In genomic region chr3:47260605-47261004, GRCh38 we compare ENCODE assay signal across 22 cellular contexts.
"Had no signal": no experiment of that assay in that cellular context is flagged by ENCODE, and none has a peak within 500 bp of the region (broad histone marks: within the 10 kb centered on the region; RNA-seq: fewer than 3 reads in every experiment).

No MANE protein-coding gene starts in this region.

- H3K27ac ChIP-seq: cardiac muscle cell, left ventricle myocardium inferior, pancreas, tibial artery, uterus, VCaP had no signal

- H3K4me3 ChIP-seq: cardiac muscle cell, left ventricle myocardium inferior, pancreas, tibial artery, uterus had no signal

- H3K36me3 ChIP-seq: cardiac muscle cell, left ventricle myocardium inferior, pancreas, tibial artery, uterus had no signal

- ATAC-seq: activated CD8-positive, alpha-beta memory T cell treated with anti-CD3 and anti-CD28 coated beads, Interleukin-2, amount 10 ng/mL, durations not matched to agents 7 days and 5 days; activated CD8-positive, alpha-beta T cell treated with anti-CD3 and anti-CD28 coated beads for 36 hours; activated naive CD8-positive, alpha-beta T cell treated with anti-CD3 and anti-CD28 coated beads, Interleukin-2, amount 50 U/mL, for 24 hours; pancreas; right cardiac atrium; stimulated activated naive CD8-positive, alpha-beta T cell treated with anti-CD3 and anti-CD28 coated beads, Interleukin-15, amount 100 ng/mL, for 72 hours had no signal

- FAIRE-seq: pancreas had no signal

- H3K9me3 ChIP-seq: left ventricle myocardium inferior, pancreas, tibial artery, uterus had no signal

- H3K4me1 ChIP-seq: left ventricle myocardium inferior, pancreas, tibial artery, uterus had no signal

- DNase-seq: activated CD4-positive, alpha-beta T cell treated with anti-CD3 and anti-CD28 coated beads, Interleukin-2, amount 10 ng/mL, durations not matched to agents 7 days and 5 days; activated CD4-positive, CD25-positive, alpha-beta regulatory T cell treated with anti-CD3 and anti-CD28 coated beads, Interleukin-2, amount 50 U/mL, for 72 hours; activated CD8-positive, alpha-beta memory T cell treated with anti-CD3 and anti-CD28 coated beads, Interleukin-2, amount 10 ng/mL, durations not matched to agents 7 days and 5 days; activated CD8-positive, alpha-beta T cell treated with anti-CD3 and anti-CD28 coated beads for 36 hours; activated effector memory CD4-positive, alpha-beta T cell treated with anti-CD3 and anti-CD28 coated beads, Interleukin-2, amount 50 U/mL, for 16 hours; activated naive CD4-positive, alpha-beta T cell treated with anti-CD3 and anti-CD28 coated beads, Interleukin-2, amount 50 U/mL, for 16 hours; activated naive CD8-positive, alpha-beta T cell treated with anti-CD3 and anti-CD28 coated beads, Interleukin-2, amount 50 U/mL, for 24 hours; activated T-cell treated with anti-CD3 and anti-CD28 coated beads for 4 hours; dermis blood vessel endothelial cell; effector CD8-positive, alpha-beta T cell; erythroblast; immature natural killer cell; kidney glomerular epithelial cell; left ventricle myocardium inferior; pancreas; right cardiac atrium; stimulated activated CD4-positive, alpha-beta T cell treated with anti-CD3 and anti-CD28 coated beads, Interleukin-1b, Interleukin-23, amount 100 ng/mL, for 48 hours; stimulated activated naive CD8-positive, alpha-beta T cell treated with anti-CD3 and anti-CD28 coated beads, Interleukin-15, amount 100 ng/mL, for 72 hours; tibial artery; uterus had no signal

- H3K27me3 ChIP-seq: cardiac muscle cell, pancreas, tibial artery, uterus had no signal
